Comparison of ENCODE assay signal across 8 cellular contexts in genomic region chr14:73026243-73026844, GRCh38. TPM values are rescaled to one million over a fixed set of nuclear protein-coding genes. Genes with fewer than 3 reads are reported as not detected.
DNase-seq lines count a peak whose midpoint lies in the region; ATAC-seq and TF ChIP-seq lines count a peak whose summit lies in the region.

No MANE protein-coding gene starts in this region.

- peak overlapping the region; percentile 90 to 98 (median 96) for H3K4me3 Mint-ChIP-seq in CD4-positive, alpha-beta memory T cell
- H3K4me3 Mint-ChIP-seq in endothelial cell (ENCODE audit: unreplicated experiment) (peak overlapping the region; percentile 99), neural crest cell (peak overlapping the region; percentile 92)

- POLR2A ChIA-PET in CD4-positive, alpha-beta memory T cell (lab: Charles Lee; ENCODE audit: partially characterized antibody), result interaction anchor here (0.9 to 6.4 kb wide), 3 partner anchors 33 to 464 kb away, joined by 4 to 88 read pairs (median 6); partner anchors contain the start of genes PSEN1, RBM25 and RIOX1
- POLR2A ChIA-PET in PC-9 (lab: Charles Lee; ENCODE audit: unreplicated experiment), result interaction anchor here (0.6 to 1.0 kb wide), 4 partner anchors 31 to 1063 kb away, joined by 4 to 29 read pairs (median 8); partner anchors contain the start of genes PSEN1 and RBM25
- POLR2A ChIA-PET in GM10248 (lab: Yijun Ruan, JAX), result interaction anchor here (0.7 kb wide), 2 partner anchors 32 to 735 kb away, joined by 5 to 7 read pairs; partner anchors contain the start of gene RBM25

- H3K4me1 ChIP-seq in CD4-positive, alpha-beta memory T cell (ENCODE audit: insufficient read depth, low read length), result peaks cover 30% of the 10 kb centered on the region
- peaks cover 9% of the 10 kb centered on the region for H3K4me1 ChIP-seq in PC-9 (replicated peaks; ENCODE audit: insufficient read depth)

- H3K4me2 ChIP-seq in PC-9, result peak overlapping the region; percentile 81

- peak in 3 of 5 donors; percentile 3 to 11 (median 3) for DNase-seq in CD4-positive, alpha-beta memory T cell
- no peak for DNase-seq in PC-9
- no peak for DNase-seq in endothelial cell (ENCODE audit: low spot score)
- DNase-seq in neural crest cell (ENCODE audit: low read depth, low spot score), result no peak
- DNase-seq in SHP77 treated with DMSO at 0.1 percent for 48 hours (lab: John Stamatoyannopoulos, UW), result no peak
- DNase-seq in GM10248 (ENCODE audit: extremely low spot score), result no peak

- no peaks in the 10 kb centered on the region for H3K27me3 Mint-ChIP-seq in CD4-positive, alpha-beta memory T cell
- peaks cover 4% of the 10 kb centered on the region for H3K27me3 Mint-ChIP-seq in endothelial cell (ENCODE audit: unreplicated experiment)
- no peaks in the 10 kb centered on the region for H3K27me3 Mint-ChIP-seq in neural crest cell (ENCODE audit: low read depth)

- peaks cover 11% of the 10 kb centered on the region for H3K36me3 ChIP-seq in CD4-positive, alpha-beta memory T cell (ENCODE audit: insufficient read depth, low read length)
- H3K36me3 ChIP-seq in PC-9 (ENCODE audit: low read depth), result peaks cover 9% of the 10 kb centered on the region; the same call in 1 of the 2 replicates

- no peaks in the 10 kb centered on the region for H4K20me1 ChIP-seq in PC-9 (ENCODE audit: insufficient read depth)

- no peaks in the 10 kb centered on the region for H3K9me3 ChIP-seq in CD4-positive, alpha-beta memory T cell (ENCODE audit: control insufficient read depth in 1 of 2, low read length in 2 of 2)
- no peaks in the 10 kb centered on the region for H3K9me3 ChIP-seq in PC-9 (ENCODE audit: insufficient read depth, low read depth)

- intact Hi-C loops in CD4-positive, alpha-beta memory T cell (cut with micrococcal nuclease), result loop anchor here (10.0 kb wide), 1 partner anchor 102 kb away; the partner anchor contains the start of gene DCAF4
- intact Hi-C loops in PC-9 (cut with micrococcal nuclease; ENCODE audit: unreplicated experiment), result loop anchor here (2.0 kb wide), 2 partner anchors 32 to 66 kb away; partner anchors contain the start of gene RBM25

- peak overlapping the region; percentile 74 for H2AFZ ChIP-seq in PC-9

- ATAC-seq in GM21723 (IDR thresholded peaks at IDR 0.05; ENCODE audit: unreplicated experiment) (no peak), GM18909 (IDR thresholded peaks at IDR 0.05; ENCODE audit: poor library complexity, unreplicated experiment) (no peak)

- no peaks in the 10 kb centered on the region for H3F3A ChIP-seq in PC-9 (ENCODE audit: insufficient read depth, low read depth)

- H3K36me3 Mint-ChIP-seq in CD4-positive, alpha-beta memory T cell, result peaks cover 24 to 41% of the 10 kb centered on the region in 2 donors
- peaks cover 16% of the 10 kb centered on the region for H3K36me3 Mint-ChIP-seq in endothelial cell (ENCODE audit: low read depth, unreplicated experiment)
- peaks cover 8% of the 10 kb centered on the region for H3K36me3 Mint-ChIP-seq in neural crest cell (ENCODE audit: low read depth)

- TF ChIP-seq CTCF in PC-9 (conservative IDR thresholded peaks at IDR 0.05) (no peak), endothelial cell (IDR thresholded peaks at IDR 0.05; ENCODE audit: unreplicated experiment) (no peak), neural crest cell (conservative IDR thresholded peaks at IDR 0.05) (no peak), GM10248 (IDR thresholded peaks at IDR 0.05; ENCODE audit: control extremely low read depth, extremely low read depth, low read depth, missing control alignments) (no peak)

- H3K27ac ChIP-seq in CD4-positive, alpha-beta memory T cell (ENCODE audit: low read depth, low read length), result peak overlapping the region; percentile 69
- no peak overlapping the region for H3K27ac ChIP-seq in PC-9

- no peaks in the 10 kb centered on the region for H3K27me3 ChIP-seq in CD4-positive, alpha-beta memory T cell (ENCODE audit: insufficient read depth, low read length)
- no peaks in the 10 kb centered on the region for H3K27me3 ChIP-seq in PC-9 (ENCODE audit: insufficient read depth, low read depth)

- peak overlapping the region in 6 of 7 donors; percentile 69 to 93 (median 92) for H3K27ac Mint-ChIP-seq in CD4-positive, alpha-beta memory T cell
- H3K27ac Mint-ChIP-seq in endothelial cell (ENCODE audit: unreplicated experiment) (peak overlapping the region; percentile 86), neural crest cell (ENCODE audit: unreplicated experiment) (peak overlapping the region; percentile 53)

- H3K9me2 ChIP-seq in PC-9 (ENCODE audit: insufficient read depth), result no peaks in the 10 kb centered on the region

- no TSS peak for BruUV-seq in PC-9 (replicated peaks; lab: Mats Ljungman, UMichigan)

- peaks cover 36 to 54% (median 44%) of the 10 kb centered on the region in 4 donors for H3K4me1 Mint-ChIP-seq in CD4-positive, alpha-beta memory T cell
- peaks cover 41% of the 10 kb centered on the region for H3K4me1 Mint-ChIP-seq in endothelial cell (ENCODE audit: unreplicated experiment)
- H3K4me1 Mint-ChIP-seq in neural crest cell, result peaks cover 37% of the 10 kb centered on the region

- CTCF ChIA-PET in CD4-positive, alpha-beta memory T cell (lab: Charles Lee; ENCODE audit: partially characterized antibody), result interaction anchor here (1.1 to 1.7 kb wide), 6 partner anchors 13 to 122 kb away, joined by 3 to 10 read pairs (median 4); partner anchors contain the start of genes PSEN1 and RBM25
- CTCF ChIA-PET in PC-9 (lab: Charles Lee) (no interaction called here), GM10248 (lab: Yijun Ruan, JAX) (interaction anchor here (1.1 to 1.8 kb wide), 4 partner anchors 9 to 78 kb away, joined by 3 to 6 read pairs (median 4); no protein-coding TSS in a partner anchor)

- no peaks in the 10 kb centered on the region for H3K9me3 Mint-ChIP-seq in CD4-positive, alpha-beta memory T cell
- H3K9me3 Mint-ChIP-seq in endothelial cell (ENCODE audit: unreplicated experiment) (no peaks in the 10 kb centered on the region), neural crest cell (no peaks in the 10 kb centered on the region)

- H3K79me2 ChIP-seq in PC-9 (ENCODE audit: low read depth), result no peaks in the 10 kb centered on the region; the same call in 1 of the 2 replicates

- peak overlapping the region; percentile 47 to 88 for H3K4me3 ChIP-seq in CD4-positive, alpha-beta memory T cell (ENCODE audit: low read length in 2 of 2)
- peak overlapping the region; percentile 77 for H3K4me3 ChIP-seq in PC-9

RNA-seq across cellular contexts. Expression of gene ZFYVE1, which starts 0.6 kb away (rescaled TPM):
- 10 to 100 TPM; 18.7 to 21.5 TPM for total RNA-seq in CD4-positive, alpha-beta memory T cell
- polyA plus RNA-seq in CD4-positive, alpha-beta memory T cell, result 10 to 100 TPM in 1 of 2 donors, 1 to 10 TPM in 1; 4.5 to 11.0 TPM
- total RNA-seq in PC-9 (2021) (8.8 and 9.0 TPM in 2 replicates), endothelial cell (ENCODE audit: unreplicated experiment) (50.6 TPM), neural crest cell (14.3 and 16.7 TPM in 2 replicates)

RNA-seq across cellular contexts. Expression of gene RBM25, which starts 32.0 kb away (rescaled TPM):
- total RNA-seq in CD4-positive, alpha-beta memory T cell, result 100 to 1,000 TPM; 143 to 149 TPM
- polyA plus RNA-seq in CD4-positive, alpha-beta memory T cell, result 10 to 100 TPM; 28.1 to 63.5 TPM
- 59.2 and 68.9 TPM in 2 replicates for total RNA-seq in PC-9 (2021)
- 110 TPM for total RNA-seq in endothelial cell (ENCODE audit: unreplicated experiment)
- 117 and 119 TPM in 2 replicates for total RNA-seq in neural crest cell

Comparison
In these comparisons a context has a peak if more than half of its experiments do, and no peak if none do; other contexts are left out.
1. DNase-seq: peak in CD4-positive, alpha-beta memory T cell (3 of 5); none in PC-9 (0 of 2), endothelial cell (single experiment), neural crest cell (single experiment), SHP77 treated with DMSO at 0.1 percent for 48 hours (single experiment) and GM10248 (single experiment).
2. Peak in every context shown above with its lines, with median percentiles within 50 percentile points of each other: H3K27ac Mint-ChIP-seq and H3K4me3 Mint-ChIP-seq.